In genomic region chr21:46083271-46084040, GRCh38 we compare ENCODE assay signal across 1 cellular context.
TF ChIP-seq lines count a peak whose summit lies in the region.

No MANE protein-coding gene starts in this region.

TF ChIP-seq in H1, 55 proteins besides CTCF, POLR2A, EP300 and RAD21:
- TF ChIP-seq CEBPB (IDR thresholded peaks at IDR 0.05; ENCODE audit: low read depth, low read length): no peak
